In genomic region chr12:120835657-120836056, GRCh38 we compare ENCODE assay signal across 10 cellular contexts.
DNase-seq lines count a peak whose midpoint lies in the region; ATAC-seq and TF ChIP-seq lines count a peak whose summit lies in the region.
"Had no signal": no experiment of that assay in that cellular context is flagged by ENCODE, and none has a peak within 500 bp of the region (broad histone marks: within the 10 kb centered on the region; RNA-seq: fewer than 3 reads in every experiment).

No MANE protein-coding gene starts in this region.

- H3K4me1 ChIP-seq in cardiac muscle cell (ENCODE audit: low read depth): peaks cover 73% of the 10 kb centered on the region
- H3K4me1 ChIP-seq in upper lobe of left lung: peaks cover 32 to 51% (median 37%) of the 10 kb centered on the region in 4 donors
- H3K4me1 ChIP-seq: prostate gland had no signal

- TF ChIP-seq CTCF in cardiac muscle cell (IDR thresholded peaks at IDR 0.05; ENCODE audit: low read depth, low read length): no peak
- no peak for TF ChIP-seq CTCF in upper lobe of left lung (IDR thresholded peaks at IDR 0.05)

- H3K36me3 ChIP-seq in cardiac muscle cell (no peaks in the 10 kb centered on the region), upper lobe of left lung (no peaks in the 10 kb centered on the region)
- H3K36me3 ChIP-seq: prostate gland had no signal

- H3K27me3 ChIP-seq in cardiac muscle cell: no peaks in the 10 kb centered on the region
- no peaks in the 10 kb centered on the region for H3K27me3 ChIP-seq in upper lobe of left lung

- no peaks in the 10 kb centered on the region for H3K9me3 Mint-ChIP-seq in activated naive CD8-positive, alpha-beta T cell (ENCODE audit: low read depth)
- no peaks in the 10 kb centered on the region for H3K9me3 Mint-ChIP-seq in memory B cell

- H3K27ac Mint-ChIP-seq in activated naive CD8-positive, alpha-beta T cell: peak overlapping the region; percentile 83
- H3K27ac Mint-ChIP-seq in memory B cell: peak overlapping the region; percentile 72

- peak overlapping the region; percentile 27 for H3K4me3 ChIP-seq in cardiac muscle cell
- H3K4me3 ChIP-seq in upper lobe of left lung: peak overlapping the region in 2 of 4 donors; percentile 8 to 13
- H3K4me3 ChIP-seq: prostate gland had no signal

- TF ChIP-seq POLR2A in upper lobe of left lung (IDR thresholded peaks at IDR 0.05): no peak

- H3K36me3 Mint-ChIP-seq in activated naive CD8-positive, alpha-beta T cell: peaks cover 6% of the 10 kb centered on the region
- peaks cover 6% of the 10 kb centered on the region for H3K36me3 Mint-ChIP-seq in memory B cell

- peaks cover 68% of the 10 kb centered on the region for H3K4me1 Mint-ChIP-seq in activated naive CD8-positive, alpha-beta T cell (ENCODE audit: low read depth)
- peaks cover 32% of the 10 kb centered on the region for H3K4me1 Mint-ChIP-seq in memory B cell

- ATAC-seq in left ventricle myocardium superior: no peak
- ATAC-seq in memory B cell (ENCODE audit: low read depth): peak; percentile 53
- peak; percentile 40 to 66 for ATAC-seq in upper lobe of left lung (ENCODE audit: low FRiP score in 2 of 2)
- no peak for ATAC-seq in HG02885 (IDR thresholded peaks at IDR 0.05; ENCODE audit: poor library complexity, unreplicated experiment)
- ATAC-seq in GM19351 (IDR thresholded peaks at IDR 0.05; ENCODE audit: unreplicated experiment): no peak

- H3K27me3 Mint-ChIP-seq in activated naive CD8-positive, alpha-beta T cell: no peaks in the 10 kb centered on the region
- no peaks in the 10 kb centered on the region for H3K27me3 Mint-ChIP-seq in memory B cell

- no peaks in the 10 kb centered on the region for H3K9me3 ChIP-seq in cardiac muscle cell (ENCODE audit: low read depth)
- no peaks in the 10 kb centered on the region for H3K9me3 ChIP-seq in upper lobe of left lung
- H3K9me3 ChIP-seq: prostate gland had no signal

- no peak for TF ChIP-seq EP300 in upper lobe of left lung (IDR thresholded peaks at IDR 0.05)

- H3K27ac ChIP-seq in cardiac muscle cell (peak overlapping the region; percentile 99), upper lobe of left lung (peak overlapping the region; percentile 24 to 51 (median 42))

- WGBS in upper lobe of left lung, 2 donors: 42 to 44% methylated on average over 1 of the region's 1 CpG

- intact Hi-C loops in left ventricle myocardium superior (cut with micrococcal nuclease): no loop called here

- DNase-seq in cardiac muscle cell (ENCODE audit: low read depth in 1 of 2, low spot score in 1 of 2) (peak in 1 of 2 donors; percentile 80), left ventricle myocardium superior (no peak), memory B cell (ENCODE audit: low spot score in 2 of 2) (no peak), upper lobe of left lung (no peak), GM19238 (ENCODE audit: insufficient read length, low spot score) (no peak)
- DNase-seq: NCI-H526 treated with DMSO at 0.1 percent for 48 hours had no signal

- peak overlapping the region; percentile 62 for H3K4me3 Mint-ChIP-seq in activated naive CD8-positive, alpha-beta T cell
- H3K4me3 Mint-ChIP-seq in memory B cell: peak overlapping the region; percentile 17

Comparison
In these comparisons a context has a peak if more than half of its experiments do, and no peak if none do; other contexts are left out.
1. ATAC-seq: peak in memory B cell (single experiment) and upper lobe of left lung (2 of 2); none in left ventricle myocardium superior (single experiment), HG02885 (single experiment) and GM19351 (single experiment).